Comparison of ENCODE assay signal across 8 cellular contexts in genomic region chr15:43800286-43801136, GRCh38. TPM values are rescaled to one million over a fixed set of nuclear protein-coding genes. Genes with fewer than 3 reads are reported as not detected.
DNase-seq lines count a peak whose midpoint lies in the region; ATAC-seq lines count a peak whose summit lies in the region.

TSS of gene HYPK (plus strand) at chr15:43800599. CDS start at chr15:43800623, 24 bp downstream.

- H3K27ac ChIP-seq in HUES6 (ENCODE audit: low read depth, low read length) (peak within 1 kb of the TSS; percentile 48; the same call in 1 of the 2 replicates), epithelial cell of prostate (peak within 1 kb of the TSS; percentile 89)

- H3K27me3 ChIP-seq in HUES6 (ENCODE audit: control insufficient read depth, insufficient read depth, low read length): no peaks in the 10 kb centered on the region

- peak within 1 kb of the TSS; percentile 92 for H3K4me3 ChIP-seq in HUES6 (ENCODE audit: low read depth, low read length)

- no peaks in the 10 kb centered on the region for H3K9me3 ChIP-seq in HUES6 (ENCODE audit: control insufficient read depth, insufficient read depth, low read depth, low read length)

- peak; percentile 69 for ATAC-seq in GM21367 (IDR thresholded peaks at IDR 0.05; ENCODE audit: unreplicated experiment)

- H3K36me3 ChIP-seq in HUES6 (ENCODE audit: control insufficient read depth, insufficient read depth, low read length): peaks cover 66% of the 10 kb centered on the region

- DNase-seq in COLO829 (ENCODE audit: low spot score): peak; percentile 66
- peak; percentile 93 for DNase-seq in OCI-M1 (lab: John Stamatoyannopoulos, UW)
- DNase-seq in activated T-cell treated with anti-CD3 and anti-CD28 coated beads for 4 hours: peak; percentile 91
- DNase-seq in epithelial cell of prostate (ENCODE audit: low read depth, low spot score): no peak
- peak; percentile 95 for DNase-seq in mucosa of gallbladder (ENCODE audit: low spot score)
- DNase-seq in stimulated activated CD8-positive, alpha-beta memory T cell treated with anti-CD3 and anti-CD28 coated beads, Interleukin-4, amount 100 ng/mL, for 4 hours (ENCODE audit: low read depth in 2 of 2, low spot score in 1 of 2): peak; percentile 76 to 86

- H3K9ac ChIP-seq in HUES6 (ENCODE audit: low read length): peak within 1 kb of the TSS; percentile 83

- peaks cover 26% of the 10 kb centered on the region for H3K4me1 ChIP-seq in HUES6 (ENCODE audit: control insufficient read depth, insufficient read depth, low read length)

RNA-seq across cellular contexts. Expression of gene HYPK, which starts in this region (rescaled TPM):
- 10.8 TPM for total RNA-seq in mucosa of gallbladder
